17 cellular contexts compared by ENCODE assay signal in genomic region chr12:107681836-107682820, GRCh38. TPM values are rescaled to one million over a fixed set of nuclear protein-coding genes. Genes with fewer than 3 reads are reported as not detected.
A peak's percentile ranks its signal among the peaks of the same experiment; 100 is the strongest.
DNase-seq lines count a peak whose midpoint lies in the region; ATAC-seq, FAIRE-seq and TF ChIP-seq lines count a peak whose summit lies in the region.
"Had no signal": no experiment of that assay in that cellular context is flagged by ENCODE, and none has a peak within 500 bp of the region (broad histone marks: within the 10 kb centered on the region; RNA-seq: fewer than 3 reads in every experiment).

No MANE protein-coding gene starts in this region.

- H3K4me2 ChIP-seq in HepG2 (ENCODE audit: low read depth, low read length), result peak overlapping the region; percentile 90
- no peak overlapping the region for H3K4me2 ChIP-seq in mesenchymal stem cell (ENCODE audit: low read length, poor library complexity, severe bottlenecking)
- H3K4me2 ChIP-seq: A549, BLaER1 had no signal

- peak; percentile 81 for FAIRE-seq in HepG2 (lab: Jason Lieb, UNC)
- FAIRE-seq: A549, GM12878, H54 had no signal

- no TSS peak for BruUV-seq in HepG2 (replicated peaks; lab: Mats Ljungman, UMichigan)

- H3K4me1 ChIP-seq in HepG2 (ENCODE audit: insufficient read depth, low read length) (peaks cover 46% of the 10 kb centered on the region), right lobe of liver (peaks cover 0 to 13% (median 0%) of the 10 kb centered on the region in 4 donors), mesenchymal stem cell (ENCODE audit: control insufficient read depth, insufficient read depth, low read depth, low read length) (peaks cover 3% of the 10 kb centered on the region)

- peak overlapping the region; percentile 68 for H2AFZ ChIP-seq in HepG2 (ENCODE audit: low read length)
- no peak overlapping the region for H2AFZ ChIP-seq in mesenchymal stem cell (ENCODE audit: low read depth, low read length)

- no peak overlapping the region for H4K8ac ChIP-seq in mesenchymal stem cell (ENCODE audit: low read length)

- H4K91ac ChIP-seq in mesenchymal stem cell (ENCODE audit: low read length), result peak overlapping the region; percentile 8

- H3K27me3 ChIP-seq in HepG2 (ENCODE audit: control insufficient read depth in 1 of 2, insufficient read depth in 2 of 2, low read length in 2 of 2), result peaks cover 0 to 23% of the 10 kb centered on the region in 2 experiments; a peak in 4 of 5 replicates
- H3K27me3 ChIP-seq in right lobe of liver, result no peaks in the 10 kb centered on the region
- peaks cover 27 to 35% of the 10 kb centered on the region in 2 experiments for H3K27me3 ChIP-seq in mesenchymal stem cell (ENCODE audit: control insufficient read depth in 1 of 2, insufficient read depth in 1 of 2, low read length in 2 of 2)
- H3K27me3 ChIP-seq: BLaER1 had no signal

- TF ChIP-seq POLR2A in HepG2 (IDR thresholded peaks at IDR 0.05; ENCODE audit: insufficient read depth in 1 of 2, low read depth in 2 of 2, low read length in 2 of 2) (peak; percentile 100), right lobe of liver (IDR thresholded peaks at IDR 0.05) (no peak)

- no peak overlapping the region for H3K18ac ChIP-seq in mesenchymal stem cell (ENCODE audit: low read depth in 1 of 2, low read length in 2 of 2)

- intact Hi-C loops in HepG2 (cut with micrococcal nuclease; ENCODE audit: unreplicated experiment) (no loop called here), right lobe of liver (cut with DNase I) (no loop called here)
- intact Hi-C loops in activated naive CD4-positive, alpha-beta T cell treated with anti-CD3 and anti-CD28 coated beads for 36 hours (cut with micrococcal nuclease), result no loop called here

- H3K9ac ChIP-seq in HepG2 (ENCODE audit: insufficient read depth, low read depth, low read length) (peak overlapping the region; percentile 67), mesenchymal stem cell (ENCODE audit: low read length) (no peak overlapping the region)
- H3K9ac ChIP-seq: BLaER1 had no signal

- H2BK12ac ChIP-seq in mesenchymal stem cell (ENCODE audit: low read length in 2 of 2), result no peak overlapping the region

- in situ Hi-C loops in HepG2 (cut with HindIII; ENCODE audit: extremely low pct_ligation_motif_present, low pct_unique_long_range_greater_than_20kb), result no loop called here

- no peak overlapping the region for H2BK120ac ChIP-seq in mesenchymal stem cell (ENCODE audit: low read depth, low read length)

- H3K27ac Mint-ChIP-seq in activated naive CD4-positive, alpha-beta T cell treated with anti-CD3 and anti-CD28 coated beads for 36 hours, result no peak overlapping the region
- H3K27ac Mint-ChIP-seq: CD14-positive monocyte had no signal

- H3K9me3 ChIP-seq in HepG2 (ENCODE audit: low read length), result no peaks in the 10 kb centered on the region
- H3K9me3 ChIP-seq in right lobe of liver, result no peaks in the 10 kb centered on the region
- no peaks in the 10 kb centered on the region for H3K9me3 ChIP-seq in mesenchymal stem cell (ENCODE audit: control insufficient read depth, low read length)
- H3K9me3 ChIP-seq: A549, BLaER1 had no signal

- POLR2A ChIA-PET in HepG2 (lab: Yijun Ruan, JAX), result interaction anchor here (0.6 to 1.3 kb wide), 12 partner anchors 8 to 880 kb away, joined by 3 to 16 read pairs (median 3); partner anchors contain the start of genes ISCU and SART3

- H4K20me1 ChIP-seq in HepG2 (ENCODE audit: insufficient read depth, low read length), result no peaks in the 10 kb centered on the region
- H4K20me1 ChIP-seq: BLaER1 had no signal

- H3K4me3 ChIP-seq in HepG2 (replicated peaks in 1 of 3; ENCODE audit: insufficient read depth in 1 of 3, low read depth in 2 of 3, low read length in 3 of 3) (peak overlapping the region; percentile 51 to 72 (median 57); a peak in 5 of 6 replicates), right lobe of liver (no peak overlapping the region), mesenchymal stem cell (ENCODE audit: insufficient read depth in 1 of 2, low read depth in 1 of 2, low read length in 2 of 2) (no peak overlapping the region)
- H3K4me3 ChIP-seq: A549, BLaER1, GM12878 had no signal

- no peak overlapping the region for H2BK5ac ChIP-seq in mesenchymal stem cell (ENCODE audit: low read depth, low read length, poor library complexity, severe bottlenecking)

- TF ChIP-seq EP300 in HepG2 (IDR thresholded peaks at IDR 0.05; ENCODE audit: low read depth in 2 of 2, low read length in 2 of 2) (no peak; a peak in 1 of 4 replicates), HepG2 (CRISPR knock-in tag; IDR thresholded peaks at IDR 0.05; ENCODE audit: borderline replicate concordance) (peak; percentile 49; the same call in 1 of the 2 replicates)

- H3K9me3 Mint-ChIP-seq in activated naive CD4-positive, alpha-beta T cell treated with anti-CD3 and anti-CD28 coated beads for 36 hours, result no peaks in the 10 kb centered on the region
- H3K9me3 Mint-ChIP-seq: CD14-positive monocyte had no signal

- peak overlapping the region; percentile 84 for H3K27ac ChIP-seq in HepG2 (ENCODE audit: extremely low read length, insufficient read depth, low read length)
- H3K27ac ChIP-seq in right lobe of liver, result no peak overlapping the region
- no peak overlapping the region for H3K27ac ChIP-seq in mesenchymal stem cell (ENCODE audit: low read length, poor library complexity, severe bottlenecking)
- H3K27ac ChIP-seq: 22Rv1, A549, BLaER1 had no signal

- no peaks in the 10 kb centered on the region for H3K79me1 ChIP-seq in mesenchymal stem cell (replicated peaks; ENCODE audit: low read length, poor library complexity, severe bottlenecking)

- no peak overlapping the region for H2BK15ac ChIP-seq in mesenchymal stem cell (ENCODE audit: low read depth, poor library complexity, severe bottlenecking)

- H3K23ac ChIP-seq in mesenchymal stem cell (ENCODE audit: low read length in 2 of 2), result no peak overlapping the region

- H3K79me2 ChIP-seq in HepG2 (ENCODE audit: insufficient read depth, low read length), result peaks cover 14% of the 10 kb centered on the region

- TF ChIP-seq CTCF in HepG2 (CRISPR knock-in tag; IDR thresholded peaks at IDR 0.05), result peak; percentile 10; the same call in 1 of the 2 replicates
- no peak for TF ChIP-seq CTCF in right lobe of liver (IDR thresholded peaks at IDR 0.05)

- WGBS in HepG2 (ENCODE audit: low lambda C conversion rate), result 3% methylated on average over 7 of the region's 19 CpGs
- WGBS in right lobe of liver (ENCODE audit: insufficient coverage, low coverage, low lambda C conversion rate, missing lambda C conversion rate), result 67% methylated on average over 1 of the region's 19 CpGs
- WGBS in mesenchymal stem cell, result 85% methylated on average over 19 of the region's 19 CpGs

- no peak overlapping the region for H3K4ac ChIP-seq in mesenchymal stem cell (ENCODE audit: low read depth in 1 of 2, low read length in 2 of 2)

- CTCF ChIA-PET in HepG2 (lab: Yijun Ruan, JAX; ENCODE audit: low intra/inter-chr PET ratio, low total read pairs), result no interaction called here
- CTCF ChIA-PET in activated naive CD4-positive, alpha-beta T cell treated with anti-CD3 and anti-CD28 coated beads for 36 hours (lab: Charles Lee), result interaction anchor here (0.6 to 6.4 kb wide), 2 partner anchors 10 to 191 kb away, joined by 3 to 39 read pairs; no protein-coding TSS in a partner anchor

- no peak overlapping the region for H3K4me3 Mint-ChIP-seq in activated naive CD4-positive, alpha-beta T cell treated with anti-CD3 and anti-CD28 coated beads for 36 hours
- H3K4me3 Mint-ChIP-seq: CD14-positive monocyte; CD4-positive, alpha-beta memory T cell had no signal

- peaks cover 12% of the 10 kb centered on the region for H3K36me3 Mint-ChIP-seq in activated naive CD4-positive, alpha-beta T cell treated with anti-CD3 and anti-CD28 coated beads for 36 hours (ENCODE audit: low read depth)
- H3K36me3 Mint-ChIP-seq: CD14-positive monocyte had no signal

- H3K36me3 ChIP-seq in HepG2 (replicated peaks in 1 of 2; ENCODE audit: control insufficient read depth in 1 of 2, insufficient read depth in 2 of 2, low read length in 2 of 2) (no peaks in the 10 kb centered on the region), right lobe of liver (no peaks in the 10 kb centered on the region), mesenchymal stem cell (ENCODE audit: control insufficient read depth in 1 of 2, insufficient read depth in 2 of 2, low read depth in 1 of 2, low read length in 2 of 2) (no peaks in the 10 kb centered on the region)
- H3K36me3 ChIP-seq: BLaER1 had no signal

- peak; percentile 31; the same call in 1 of the 2 replicates for TF ChIP-seq RAD21 in HepG2 (CRISPR knock-in tag; IDR thresholded peaks at IDR 0.05)

- H3K27me3 Mint-ChIP-seq in activated naive CD4-positive, alpha-beta T cell treated with anti-CD3 and anti-CD28 coated beads for 36 hours (ENCODE audit: low read depth), result peaks cover 3% of the 10 kb centered on the region

- peak; percentile 86 for ATAC-seq in HepG2
- ATAC-seq in right lobe of liver, result no peak
- no peak for ATAC-seq in GM21619 (IDR thresholded peaks at IDR 0.05; ENCODE audit: unreplicated experiment)
- ATAC-seq: A549, GM12878 had no signal

- peaks cover 17% of the 10 kb centered on the region for H3K4me1 Mint-ChIP-seq in activated naive CD4-positive, alpha-beta T cell treated with anti-CD3 and anti-CD28 coated beads for 36 hours (ENCODE audit: low read depth)

- DNase-seq in HepG2 (ENCODE audit: low spot score) (peak; percentile 92), right lobe of liver (no peak), SK-N-DZ (ENCODE audit: low spot score) (peak; percentile 46), mesenchymal stem cell (no peak), cerebellum (ENCODE audit: low spot score) (no peak)
- no peak for DNase-seq in activated naive CD4-positive, alpha-beta T cell treated with anti-CD3 and anti-CD28 coated beads for 36 hours
- DNase-seq: AML-193; CD4-positive, alpha-beta memory T cell; DMS79 treated with DMSO at 0.1 percent for 48 hours; HCEC 1CT had no signal

- no peak overlapping the region for H2AK5ac ChIP-seq in mesenchymal stem cell (ENCODE audit: low read length, severe bottlenecking)

- H3K14ac ChIP-seq in mesenchymal stem cell (ENCODE audit: low read length in 2 of 2), result no peak overlapping the region

RNA-seq across cellular contexts. Expression of gene PWP1, which starts 3.5 kb away (rescaled TPM):
- total RNA-seq in HepG2 (2016; rRNA removed; fragmentation: Illumina TruSeq; extraction: Trizol) (70.2 and 123 TPM in 2 replicates), right lobe of liver (10 to 100 TPM; 10.1 to 47.3 (median 16.6) TPM), cerebellum (44.4 TPM)
- 8.8 and 9.3 TPM in 2 replicates for total RNA-seq in HepG2 (2016; cell fraction: cytosol; rRNA removed; fragmentation: Illumina TruSeq; extraction: Trizol; ENCODE audit: low read depth)
- total RNA-seq in HepG2 (2016; cell fraction: insoluble cytoplasmic fraction; rRNA removed; fragmentation: Illumina TruSeq; extraction: Trizol), result 72.3 and 120 TPM in 2 replicates
- total RNA-seq in HepG2 (2016; cell fraction: membrane; rRNA removed; fragmentation: Illumina TruSeq; extraction: Trizol), result 19.5 and 24.8 TPM in 2 replicates
- total RNA-seq in HepG2 (2016; cell fraction: nucleus; rRNA removed; fragmentation: Illumina TruSeq; extraction: Trizol), result 30.4 and 38.7 TPM in 2 replicates
- 41.5 and 65.9 TPM in 2 replicates for polyA plus RNA-seq in HepG2 (2011; rRNA removed)
- 91.4 and 116 TPM in 2 replicates for polyA plus RNA-seq in HepG2 (2011; cell fraction: cytosol; rRNA removed)
- 69.5 and 74.4 TPM in 2 replicates for polyA plus RNA-seq in HepG2 (2011; cell fraction: nucleus; rRNA removed)
- 41.8 and 49.2 TPM in 2 replicates for polyA plus RNA-seq in HepG2 (2012)
- 5.8 and 6.8 TPM in 2 replicates for polyA plus RNA-seq in HepG2 (2016; cell fraction: cytosol; fragmentation: Illumina TruSeq; extraction: Trizol; ENCODE audit: low read depth)
- 109 and 113 TPM in 2 replicates for polyA plus RNA-seq in HepG2 (2016; cell fraction: insoluble cytoplasmic fraction; fragmentation: Illumina TruSeq; extraction: Trizol; ENCODE audit: low read depth)
- 13.3 and 14.4 TPM in 2 replicates for polyA plus RNA-seq in HepG2 (2016; cell fraction: membrane; fragmentation: Illumina TruSeq; extraction: Trizol; ENCODE audit: low read depth)
- polyA plus RNA-seq in HepG2 (2016; cell fraction: nucleus; fragmentation: Illumina TruSeq; extraction: Trizol; ENCODE audit: insufficient read depth, low read depth), result 50.1 and 55.0 TPM in 2 replicates
- polyA minus RNA-seq in HepG2 (2011; rRNA and poly(A)+ RNA removed; ENCODE audit: low replicate concordance), result 25.9 and 26.0 TPM in 2 replicates
- 25.7 and 29.7 TPM in 2 replicates for polyA minus RNA-seq in HepG2 (2011; cell fraction: cytosol; rRNA and poly(A)+ RNA removed)
- 43.4 and 44.1 TPM in 2 replicates for polyA minus RNA-seq in HepG2 (2011; cell fraction: nucleus; rRNA and poly(A)+ RNA removed)
- polyA plus RNA-seq in SK-N-DZ (2014; cell fraction: cytosol; rRNA removed), result 95.4 and 98.1 TPM in 2 replicates
- polyA plus RNA-seq in SK-N-DZ (2014; cell fraction: nucleus; rRNA removed), result 61.1 and 81.2 TPM in 2 replicates
- 92.9 TPM for polyA plus RNA-seq in mesenchymal stem cell (2013, experiment 1 of 2)
- 89.3 TPM for polyA plus RNA-seq in mesenchymal stem cell (2013, experiment 2 of 2)
- total RNA-seq in activated naive CD4-positive, alpha-beta T cell treated with anti-CD3 and anti-CD28 coated beads for 36 hours, result 10 to 100 TPM; 35.0 to 37.1 TPM

Comparison
In these comparisons a context has a peak if more than half of its experiments do, and no peak if none do; other contexts are left out.
1. DNase-seq: peak in HepG2 (single experiment) and SK-N-DZ (single experiment); none in right lobe of liver (0 of 3), mesenchymal stem cell (single experiment), cerebellum (single experiment) and activated naive CD4-positive, alpha-beta T cell treated with anti-CD3 and anti-CD28 coated beads for 36 hours (single experiment).
2. H3K4me3 ChIP-seq: peak in HepG2 (3 of 3); none in right lobe of liver (0 of 3) and mesenchymal stem cell (0 of 2).